11 cellular contexts compared by ENCODE assay signal in the genomic region with DNA sequence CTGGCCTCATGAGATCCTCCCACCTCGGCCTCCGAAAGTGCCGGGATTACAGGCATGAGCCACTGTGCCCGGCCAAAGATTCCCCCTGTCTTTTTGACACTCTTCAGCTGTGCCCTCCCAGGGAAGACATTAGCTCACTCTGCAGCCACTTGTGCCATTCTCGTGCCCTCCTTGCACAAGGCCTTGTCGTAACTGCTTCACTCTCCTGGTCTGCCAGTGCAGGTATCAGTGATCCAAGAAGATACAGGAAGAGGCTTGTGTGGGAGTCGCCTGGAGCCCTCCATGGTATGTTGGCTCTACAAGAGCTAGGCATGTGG. TPM values are rescaled to one million over a fixed set of nuclear protein-coding genes. Genes with fewer than 3 reads are reported as not detected.
A peak's percentile ranks its signal among the peaks of the same experiment; 100 is the strongest.
DNase-seq lines count a peak whose midpoint lies in the region; ATAC-seq, FAIRE-seq and TF ChIP-seq lines count a peak whose summit lies in the region.
"Had no signal": no experiment of that assay in that cellular context is flagged by ENCODE, and none has a peak within 500 bp of the region (broad histone marks: within the 10 kb centered on the region; RNA-seq: fewer than 3 reads in every experiment).

No MANE protein-coding gene starts in this region.

- H3K27ac ChIP-seq in GM23338 (ENCODE audit: low read depth) (0 out of 2 replicates have a peak overlapping the region, but pooled peaks have one; percentile 35), layer of hippocampus (ENCODE audit: low read depth, low read length) (peak overlapping the region; percentile 57), spleen (peak overlapping the region; percentile 36 to 83 (median 77))
- H3K27ac ChIP-seq: brain microvascular endothelial cell had no signal

- TF ChIP-seq POLR2A in spleen (IDR thresholded peaks at IDR 0.05) = no peak

- peaks cover 9% of the 10 kb centered on the region for H3K27me3 Mint-ChIP-seq in GM23338 (ENCODE audit: insufficient read depth, low read depth, poor library complexity)
- H3K27me3 Mint-ChIP-seq in activated T-helper 17 cell treated with anti-CD3 and anti-CD28 coated beads, Interleukin-2, amount 50 U/mL, for 72 hours = no peaks in the 10 kb centered on the region
- H3K27me3 Mint-ChIP-seq in effector memory CD8-positive, alpha-beta T cell = no peaks in the 10 kb centered on the region

- ATAC-seq in GM23338 (no peak), HG03095 (IDR thresholded peaks at IDR 0.05; ENCODE audit: unreplicated experiment) (no peak)
- no peak for ATAC-seq in activated T-helper 17 cell treated with anti-CD3 and anti-CD28 coated beads, Interleukin-2, amount 50 U/mL, for 72 hours (replicated peaks)
- no peak for ATAC-seq in effector memory CD8-positive, alpha-beta T cell (replicated peaks)

- H3K79me2 ChIP-seq in GM23338 (replicated peaks; ENCODE audit: insufficient read depth) = no peaks in the 10 kb centered on the region

- TF ChIP-seq CTCF in GM23338 (conservative IDR thresholded peaks at IDR 0.05; ENCODE audit: low read depth in 2 of 2) (no peak), spleen (IDR thresholded peaks at IDR 0.05 in 8 of 11, conservative IDR thresholded peaks at IDR 0.05 in 3 of 11) (no peak), D721Med (IDR thresholded peaks at IDR 0.05; ENCODE audit: insufficient read depth, missing control alignments) (no peak)

- H3K9me2 ChIP-seq in GM23338 (ENCODE audit: insufficient read depth) = no peaks in the 10 kb centered on the region

- no peaks in the 10 kb centered on the region for H3K36me3 ChIP-seq in GM23338 (ENCODE audit: insufficient read depth)
- peaks cover 0 to 6% (median 0%) of the 10 kb centered on the region in 6 donors for H3K36me3 ChIP-seq in spleen
- H3K36me3 ChIP-seq: brain microvascular endothelial cell had no signal

- no peak for FAIRE-seq in D721Med (lab: Jason Lieb, UNC)

- no peak overlapping the region; the same call in 2 of the 3 replicates for H3K4me3 Mint-ChIP-seq in GM23338
- H3K4me3 Mint-ChIP-seq in activated T-helper 17 cell treated with anti-CD3 and anti-CD28 coated beads, Interleukin-2, amount 50 U/mL, for 72 hours = peak overlapping the region; percentile 53
- H3K4me3 Mint-ChIP-seq in effector memory CD8-positive, alpha-beta T cell = peak overlapping the region in 1 of 2 donors; percentile 23

- peak overlapping the region; percentile 37; the same call in 1 of the 2 replicates for H3K4me2 ChIP-seq in GM23338

- H3K4me1 ChIP-seq in GM23338 (ENCODE audit: insufficient read depth) (peaks cover 8% of the 10 kb centered on the region), spleen (peaks cover 7 to 44% (median 25%) of the 10 kb centered on the region in 6 donors)

- no peaks in the 10 kb centered on the region; the same call in 2 of the 3 replicates for H3K9me3 Mint-ChIP-seq in GM23338
- H3K9me3 Mint-ChIP-seq in activated T-helper 17 cell treated with anti-CD3 and anti-CD28 coated beads, Interleukin-2, amount 50 U/mL, for 72 hours = no peaks in the 10 kb centered on the region
- H3K9me3 Mint-ChIP-seq in effector memory CD8-positive, alpha-beta T cell = no peaks in the 10 kb centered on the region

- no peaks in the 10 kb centered on the region for H3K36me3 Mint-ChIP-seq in GM23338 (ENCODE audit: low read depth)
- no peaks in the 10 kb centered on the region for H3K36me3 Mint-ChIP-seq in activated T-helper 17 cell treated with anti-CD3 and anti-CD28 coated beads, Interleukin-2, amount 50 U/mL, for 72 hours (ENCODE audit: low read depth)
- peaks cover 9% of the 10 kb centered on the region for H3K36me3 Mint-ChIP-seq in effector memory CD8-positive, alpha-beta T cell (ENCODE audit: insufficient read depth)

- H2AFZ ChIP-seq in GM23338 = no peak overlapping the region

- 55 to 78% (median 73%) methylated on average over 3 to 7 of the region's 7 CpGs for WGBS in spleen, 5 donors

- H3K4me1 Mint-ChIP-seq in GM23338 = peaks cover 19% of the 10 kb centered on the region
- no peaks in the 10 kb centered on the region for H3K4me1 Mint-ChIP-seq in activated T-helper 17 cell treated with anti-CD3 and anti-CD28 coated beads, Interleukin-2, amount 50 U/mL, for 72 hours
- H3K4me1 Mint-ChIP-seq in effector memory CD8-positive, alpha-beta T cell (ENCODE audit: low read depth in 2 of 2) = peaks cover 7 to 8% of the 10 kb centered on the region in 2 donors

- H3K9me3 ChIP-seq in spleen = no peaks in the 10 kb centered on the region

- H3K4me3 ChIP-seq in GM23338 (no peak overlapping the region), spleen (no peak overlapping the region)

- peak overlapping the region; percentile 74; the same call in 1 of the 2 replicates for H3K27ac Mint-ChIP-seq in GM23338
- peak overlapping the region; percentile 4 for H3K27ac Mint-ChIP-seq in activated T-helper 17 cell treated with anti-CD3 and anti-CD28 coated beads, Interleukin-2, amount 50 U/mL, for 72 hours
- H3K27ac Mint-ChIP-seq in effector memory CD8-positive, alpha-beta T cell = no peak overlapping the region

- DNase-seq in GM23338 (ENCODE audit: low spot score) (no peak), spleen (no peak), D721Med (ENCODE audit: insufficient read length, low spot score) (no peak), NOMO-1 treated with dmso at 0.1 percent for 144 hours (lab: John Stamatoyannopoulos, UW; ENCODE audit: unreplicated experiment) (no peak)
- no peak for DNase-seq in effector memory CD8-positive, alpha-beta T cell
- DNase-seq: Karpas-422, NCI-H82 had no signal

- 0 out of 2 replicates have a peak, but pooled peaks cover 4% of the 10 kb centered on the region for H4K20me1 ChIP-seq in GM23338 (replicated peaks; ENCODE audit: insufficient read depth)

- intact Hi-C loops in spleen (cut with DNase I; ENCODE audit: low total_unique reads) = loop anchor here (5.0 kb wide), 1 partner anchor 339 kb away; no protein-coding TSS in a partner anchor

- H3K27me3 ChIP-seq in GM23338 (ENCODE audit: insufficient read depth) (no peaks in the 10 kb centered on the region), layer of hippocampus (ENCODE audit: control insufficient read depth, insufficient read depth, low read length) (no peaks in the 10 kb centered on the region), spleen (replicated peaks in 1 of 7) (no peaks in the 10 kb centered on the region)
- H3K27me3 ChIP-seq: brain microvascular endothelial cell had no signal

- H3F3A ChIP-seq in GM23338 (replicated peaks; ENCODE audit: low read depth) = no peaks in the 10 kb centered on the region

RNA-seq across cellular contexts. Expression of a gene that starts 22.0 kb away (rescaled TPM):
- 71.0 and 74.6 TPM in 2 replicates for total RNA-seq in GM23338 (2014; rRNA removed; shearing (Covaris generic))
- polyA plus RNA-seq in GM23338 (2016; fragmentation: Nextera tagmentation; extraction: Ambion mirVana) (13.9 and 16.9 TPM in 2 replicates), spleen (10 to 100 TPM; 22.0 to 36.6 (median 29.0) TPM)
- total RNA-seq in activated T-helper 17 cell treated with anti-CD3 and anti-CD28 coated beads, Interleukin-2, amount 50 U/mL, for 72 hours = 100 to 1,000 TPM in 1 of 2 donors, 10 to 100 TPM in 1; 75.6 to 154 TPM
- total RNA-seq in spleen = 100 to 1,000 TPM; 107 to 148 (median 129) TPM

Comparison
In these comparisons a context has a peak if more than half of its experiments do, and no peak if none do; other contexts are left out.
1. H3K27ac Mint-ChIP-seq: peak in GM23338 (single experiment) and activated T-helper 17 cell treated with anti-CD3 and anti-CD28 coated beads, Interleukin-2, amount 50 U/mL, for 72 hours (single experiment); none in effector memory CD8-positive, alpha-beta T cell (0 of 2).
2. Peak in every context shown above with its lines, with median percentiles within 50 percentile points of each other: H3K27ac ChIP-seq.